ENCODE assay signal across 8 cellular contexts in the genomic region with DNA sequence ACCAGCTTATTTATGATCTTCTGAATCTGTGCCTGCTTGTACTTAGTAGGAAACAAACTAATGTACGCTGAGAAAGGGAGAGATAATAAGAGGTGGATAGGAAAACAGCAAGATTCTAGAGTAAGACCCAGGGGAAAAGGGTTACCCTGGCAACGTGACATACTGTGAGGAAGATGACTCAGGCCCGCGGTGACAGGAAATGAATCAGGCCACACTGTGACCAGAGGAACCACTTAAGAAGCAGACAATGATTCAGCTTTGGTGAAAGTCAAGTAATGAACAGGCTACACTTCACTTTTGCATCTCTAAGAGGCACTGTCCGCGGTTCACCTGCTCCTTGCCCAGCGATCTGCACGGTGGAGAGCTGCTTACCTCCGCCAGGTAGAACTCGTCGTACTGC.
DNase-seq lines count a peak whose midpoint lies in the region; ATAC-seq, FAIRE-seq and TF ChIP-seq lines count a peak whose summit lies in the region.

No MANE protein-coding gene starts in this region.

- 74% methylated on average over 11 of the region's 11 CpGs; no CpG with 5 or more reads in 1 of the 2 donors for WGBS in transverse colon (ENCODE audit: low coverage in 1 of 2), 2 donors

- no peaks in the 10 kb centered on the region for H3K4me1 ChIP-seq in transverse colon

- TF ChIP-seq POLR2A in transverse colon (IDR thresholded peaks at IDR 0.05), result no peak

- intact Hi-C loops in transverse colon (cut with DNase I; ENCODE audit: low total_unique reads), result no loop called here

- peak; percentile 99 for ATAC-seq in GM19351 (IDR thresholded peaks at IDR 0.05; ENCODE audit: unreplicated experiment)
- peak; percentile 91 for ATAC-seq in HG03159 (IDR thresholded peaks at IDR 0.05; ENCODE audit: unreplicated experiment)

- no peaks in the 10 kb centered on the region for H3K9me3 ChIP-seq in transverse colon

- TF ChIP-seq EP300 in transverse colon (IDR thresholded peaks at IDR 0.05; ENCODE audit: low read depth), result no peak

- DNase-seq in COLO668 (lab: John Stamatoyannopoulos, UW; ENCODE audit: unreplicated experiment), result peak; percentile 45
- DNase-seq in RCC 7860 (ENCODE audit: low spot score), result peak; percentile 92
- DNase-seq in bronchial epithelial cell (ENCODE audit: low read depth), result peak; percentile 64
- DNase-seq in stimulated activated CD4-positive, alpha-beta T cell treated with anti-CD3 and anti-CD28 coated beads, Interleukin-12 subunit alpha, Interleukin-12 subunit beta, amount 100 ng/mL, for 4 hours, result peak; percentile 11
- DNase-seq in NCI-H1694 (lab: John Stamatoyannopoulos, UW), result no peak
- no peak for DNase-seq in transverse colon

- FAIRE-seq in RCC 7860 (lab: Jason Lieb, UNC), result peak; percentile 87
- peak; percentile 36 for FAIRE-seq in bronchial epithelial cell (lab: Jason Lieb, UNC)

- no peak overlapping the region for H3K27ac ChIP-seq in transverse colon

- H3K36me3 ChIP-seq in bronchial epithelial cell (ENCODE audit: control insufficient read depth, insufficient read depth, low read length) (no peaks in the 10 kb centered on the region), transverse colon (no peaks in the 10 kb centered on the region)

- TF ChIP-seq CTCF in bronchial epithelial cell (IDR thresholded peaks at IDR 0.05; ENCODE audit: insufficient read depth, low read length, severe bottlenecking) (no peak), transverse colon (IDR thresholded peaks at IDR 0.05) (no peak)

- H3K27me3 ChIP-seq in bronchial epithelial cell (ENCODE audit: control insufficient read depth, insufficient read depth, low read length) (no peaks in the 10 kb centered on the region), transverse colon (no peaks in the 10 kb centered on the region)

- in situ Hi-C loops in transverse colon (cut with MboI; ENCODE audit: low pct_ligation_motif_present in 1 of 4, low pct_unique_long_range_greater_than_20kb in 1 of 4, low sequenced_read_pairs in 3 of 4), result no loop called here

- H3K4me3 ChIP-seq in bronchial epithelial cell (ENCODE audit: low read depth, low read length) (no peak overlapping the region), transverse colon (no peak overlapping the region)

Comparison
In these comparisons a context has a peak if more than half of its experiments do, and no peak if none do; other contexts are left out.
1. DNase-seq: peak in COLO668 (single experiment), RCC 7860 (single experiment), bronchial epithelial cell (single experiment) and stimulated activated CD4-positive, alpha-beta T cell treated with anti-CD3 and anti-CD28 coated beads, Interleukin-12 subunit alpha, Interleukin-12 subunit beta, amount 100 ng/mL, for 4 hours (single experiment); none in NCI-H1694 (single experiment) and transverse colon (single experiment).